ENCODE assay signal across 17 cellular contexts in genomic region chr3:53354945-53355498, GRCh38. TPM values are rescaled to one million over a fixed set of nuclear protein-coding genes. Genes with fewer than 3 reads are reported as not detected.
DNase-seq lines count a peak whose midpoint lies in the region; ATAC-seq and TF ChIP-seq lines count a peak whose summit lies in the region.
"Had no signal": no experiment of that assay in that cellular context is flagged by ENCODE, and none has a peak within 500 bp of the region (broad histone marks: within the 10 kb centered on the region; RNA-seq: fewer than 3 reads in every experiment).

No MANE protein-coding gene starts in this region.

- intact Hi-C loops in activated T-helper 2 cell treated with anti-CD3 and anti-CD28 coated beads, Interferon-gamma antibody, Interleukin-2, Interleukin-4, amounts not matched to agents 10 μg/mL and 5 μg/mL and 100 μg/mL, durations not matched to agents 14 hours and 24 hours and 36 hours (cut with micrococcal nuclease): loop anchor here (5.0 kb wide), 1 partner anchor 58 kb away; no protein-coding TSS in a partner anchor

- ATAC-seq in GM19035 (IDR thresholded peaks at IDR 0.05; ENCODE audit: unreplicated experiment): no peak
- ATAC-seq in HG02678 (IDR thresholded peaks at IDR 0.05; ENCODE audit: unreplicated experiment): no peak
- ATAC-seq in HG03442 (IDR thresholded peaks at IDR 0.05; ENCODE audit: unreplicated experiment): no peak
- ATAC-seq: heart left ventricle; natural killer cell treated with Interleukin-12 subunit alpha and Interleukin-12 subunit beta and Interleukin-15 and Interleukin-18, amount 100 ng/mL, for 72 hours; sciatic nerve had no signal

- no peaks in the 10 kb centered on the region for H3K36me3 Mint-ChIP-seq in activated T-helper 2 cell treated with anti-CD3 and anti-CD28 coated beads, Interferon-gamma antibody, Interleukin-2, Interleukin-4, amounts not matched to agents 10 μg/mL and 5 μg/mL and 100 μg/mL, durations not matched to agents 14 hours and 24 hours and 36 hours (ENCODE audit: low read depth)
- H3K36me3 Mint-ChIP-seq: brain; natural killer cell treated with Interleukin-12 subunit alpha and Interleukin-12 subunit beta and Interleukin-15 and Interleukin-18, amount 100 ng/mL, for 72 hours had no signal

- H3K4me1 Mint-ChIP-seq in activated T-helper 2 cell treated with anti-CD3 and anti-CD28 coated beads, Interferon-gamma antibody, Interleukin-2, Interleukin-4, amounts not matched to agents 10 μg/mL and 5 μg/mL and 100 μg/mL, durations not matched to agents 14 hours and 24 hours and 36 hours (ENCODE audit: low read depth): peaks cover 11% of the 10 kb centered on the region

- H3K4me3 Mint-ChIP-seq in activated T-helper 2 cell treated with anti-CD3 and anti-CD28 coated beads, Interferon-gamma antibody, Interleukin-2, Interleukin-4, amounts not matched to agents 10 μg/mL and 5 μg/mL and 100 μg/mL, durations not matched to agents 14 hours and 24 hours and 36 hours (ENCODE audit: low read depth): no peak overlapping the region
- H3K4me3 Mint-ChIP-seq: brain; natural killer cell treated with Interleukin-12 subunit alpha and Interleukin-12 subunit beta and Interleukin-15 and Interleukin-18, amount 100 ng/mL, for 72 hours had no signal

- peak overlapping the region; percentile 2 for H3K27ac Mint-ChIP-seq in activated T-helper 2 cell treated with anti-CD3 and anti-CD28 coated beads, Interferon-gamma antibody, Interleukin-2, Interleukin-4, amounts not matched to agents 10 μg/mL and 5 μg/mL and 100 μg/mL, durations not matched to agents 14 hours and 24 hours and 36 hours
- H3K27ac Mint-ChIP-seq: brain had no signal

- TF ChIP-seq POLR2A in NB4 (IDR thresholded peaks at IDR 0.05; ENCODE audit: extremely low read depth, insufficient read length): no peak

- H3K9me3 Mint-ChIP-seq in activated T-helper 2 cell treated with anti-CD3 and anti-CD28 coated beads, Interferon-gamma antibody, Interleukin-2, Interleukin-4, amounts not matched to agents 10 μg/mL and 5 μg/mL and 100 μg/mL, durations not matched to agents 14 hours and 24 hours and 36 hours: no peaks in the 10 kb centered on the region
- H3K9me3 Mint-ChIP-seq: brain; natural killer cell treated with Interleukin-12 subunit alpha and Interleukin-12 subunit beta and Interleukin-15 and Interleukin-18, amount 100 ng/mL, for 72 hours had no signal

- DNase-seq in GF-D8 (lab: John Stamatoyannopoulos, UW) (peak; percentile 30), NB4 (ENCODE audit: low read depth) (peak; percentile 53), kidney tubule cell (ENCODE audit: low spot score) (peak; percentile 33)
- DNase-seq in activated T-helper 2 cell treated with anti-CD3 and anti-CD28 coated beads, Interferon-gamma antibody, Interleukin-2, Interleukin-4, amounts not matched to agents 10 μg/mL and 5 μg/mL and 100 μg/mL, durations not matched to agents 14 hours and 24 hours and 36 hours (ENCODE audit: low spot score): no peak
- DNase-seq: activated CD4-positive, alpha-beta T cell treated with anti-CD3 and anti-CD28 coated beads for 1 hour; C1 segment of cervical spinal cord; GM23248; heart left ventricle; MG63; NCI-H2171; stimulated activated naive CD4-positive, alpha-beta T cell treated with Interleukin-2 at 50 U/mL for 16 hours had no signal

- no peak for TF ChIP-seq CTCF in NB4 (IDR thresholded peaks at IDR 0.05; ENCODE audit: low read depth, low read length)

- no peak overlapping the region for H3K4me3 ChIP-seq in NB4 (ENCODE audit: low read depth, low read length)
- H3K4me3 ChIP-seq: GM23248, heart left ventricle, MG63 had no signal

- H3K27me3 Mint-ChIP-seq in activated T-helper 2 cell treated with anti-CD3 and anti-CD28 coated beads, Interferon-gamma antibody, Interleukin-2, Interleukin-4, amounts not matched to agents 10 μg/mL and 5 μg/mL and 100 μg/mL, durations not matched to agents 14 hours and 24 hours and 36 hours (ENCODE audit: low read depth): peaks cover 8% of the 10 kb centered on the region

RNA-seq across cellular contexts. Expression of gene DCP1A, which starts 7.7 kb away (rescaled TPM):
- total RNA-seq in activated T-helper 2 cell treated with anti-CD3 and anti-CD28 coated beads, Interferon-gamma antibody, Interleukin-2, Interleukin-4, amounts not matched to agents 10 μg/mL and 5 μg/mL and 100 μg/mL, durations not matched to agents 14 hours and 24 hours and 36 hours: 44.0 and 44.3 TPM in 2 replicates
